Comparison of ENCODE assay signal across 8 cellular contexts in genomic region chr7:33128990-33129805, GRCh38. TPM values are rescaled to one million over a fixed set of nuclear protein-coding genes. Genes with fewer than 3 reads are reported as not detected.
DNase-seq lines count a peak whose midpoint lies in the region; ATAC-seq and TF ChIP-seq lines count a peak whose summit lies in the region.

TSS of gene BBS9 (plus strand) at chr7:33129564. CDS start at chr7:33146253, 16,689 bp downstream.

- peaks cover 3% of the 10 kb centered on the region for H3K36me3 Mint-ChIP-seq in activated naive CD4-positive, alpha-beta T cell treated with anti-CD3 and anti-CD28 coated beads, Interleukin-2, amount 50 U/mL, for 24 hours

- peak within 1 kb of the TSS; percentile 79 for H3K9ac ChIP-seq in SK-N-MC (ENCODE audit: insufficient read length)

- H3K9me3 ChIP-seq in SK-N-MC (ENCODE audit: low read depth, low read length), result no peaks in the 10 kb centered on the region

- peak; percentile 100 for ATAC-seq in HG02588 (IDR thresholded peaks at IDR 0.05; ENCODE audit: unreplicated experiment)

- H3K4me3 ChIP-seq in SK-N-MC, result peak within 1 kb of the TSS; percentile 94

- H3K36me3 ChIP-seq in SK-N-MC (ENCODE audit: insufficient read depth, low read length), result no peaks in the 10 kb centered on the region

- H3K27ac ChIP-seq in SK-N-MC, result peak within 1 kb of the TSS; percentile 58; the same call in 1 of the 2 replicates

- H3K4me1 Mint-ChIP-seq in activated naive CD4-positive, alpha-beta T cell treated with anti-CD3 and anti-CD28 coated beads, Interleukin-2, amount 50 U/mL, for 24 hours, result peaks cover 26% of the 10 kb centered on the region

- H3K9me3 Mint-ChIP-seq in activated naive CD4-positive, alpha-beta T cell treated with anti-CD3 and anti-CD28 coated beads, Interleukin-2, amount 50 U/mL, for 24 hours, result no peaks in the 10 kb centered on the region

- H3K27me3 Mint-ChIP-seq in activated naive CD4-positive, alpha-beta T cell treated with anti-CD3 and anti-CD28 coated beads, Interleukin-2, amount 50 U/mL, for 24 hours, result no peaks in the 10 kb centered on the region

- TF ChIP-seq CTCF in GM10266 (IDR thresholded peaks at IDR 0.05; ENCODE audit: control insufficient read depth, insufficient read depth, low read depth, missing control alignments), result no peak

- peak within 1 kb of the TSS; percentile 96 for H3K4me3 Mint-ChIP-seq in activated naive CD4-positive, alpha-beta T cell treated with anti-CD3 and anti-CD28 coated beads, Interleukin-2, amount 50 U/mL, for 24 hours

- peak; percentile 90 for DNase-seq in GM10266 (ENCODE audit: extremely low spot score)
- peak; percentile 98 for DNase-seq in NCI-H1048 (lab: John Stamatoyannopoulos, UW)
- DNase-seq in SK-N-MC (ENCODE audit: low read depth, low spot score), result peak; percentile 56
- peak; percentile 50 for DNase-seq in glomerular endothelial cell (ENCODE audit: extremely low read depth, low read depth, low spot score)
- DNase-seq in nucleus accumbens (lab: John Stamatoyannopoulos, UW), result peak; percentile 86 to 99 (median 97)
- peak; percentile 96 for DNase-seq in superior temporal gyrus (ENCODE audit: extremely low spot score)

- peak within 1 kb of the TSS; percentile 84 for H3K27ac Mint-ChIP-seq in activated naive CD4-positive, alpha-beta T cell treated with anti-CD3 and anti-CD28 coated beads, Interleukin-2, amount 50 U/mL, for 24 hours

RNA-seq across cellular contexts. Expression of gene BBS9, which starts in this region (rescaled TPM):
- total RNA-seq in glomerular endothelial cell, result 15.2 and 17.4 TPM in 2 replicates

Comparison
In these comparisons a context has a peak if more than half of its experiments do, and no peak if none do; other contexts are left out.
1. Peak in every context shown above with its lines: DNase-seq, ATAC-seq, H3K4me3 ChIP-seq and H3K27ac ChIP-seq.